Comparison of ENCODE assay signal across 19 cellular contexts in genomic region chr17:31511583-31511982, GRCh38.
DNase-seq lines count a peak whose midpoint lies in the region; ATAC-seq and TF ChIP-seq lines count a peak whose summit lies in the region.
"Had no signal": no experiment of that assay in that cellular context is flagged by ENCODE, and none has a peak within 500 bp of the region (broad histone marks: within the 10 kb centered on the region; RNA-seq: fewer than 3 reads in every experiment).

No MANE protein-coding gene starts in this region.

- H3K36me3 Mint-ChIP-seq in stimulated activated naive CD8-positive, alpha-beta T cell treated with anti-CD3 and anti-CD28 coated beads, Interleukin-15, Interleukin-2, amounts not matched to agents 100 ng/mL and 50 ng/mL, for 24 hours (ENCODE audit: low read depth) = no peaks in the 10 kb centered on the region
- peaks cover 0 to 3% (median 0%) of the 10 kb centered on the region in 5 donors for H3K36me3 Mint-ChIP-seq in naive thymus-derived CD4-positive, alpha-beta T cell
- H3K36me3 Mint-ChIP-seq: WTC11 had no signal

- peaks cover 49 to 53% of the 10 kb centered on the region in 2 donors for H3K4me1 ChIP-seq in naive thymus-derived CD4-positive, alpha-beta T cell (ENCODE audit: control insufficient read depth in 2 of 2, insufficient read depth in 2 of 2, low read length in 2 of 2)
- H3K4me1 ChIP-seq in Peyer's patch = peaks cover 0 to 33% (median 20%) of the 10 kb centered on the region in 4 donors

- TF ChIP-seq CTCF in Peyer's patch (IDR thresholded peaks at IDR 0.05) = no peak

- DNase-seq in stimulated activated naive CD8-positive, alpha-beta T cell treated with anti-CD3 and anti-CD28 coated beads, Interleukin-15, Interleukin-2, amounts not matched to agents 100 U/mL and 50 U/mL, for 24 hours = no peak
- DNase-seq in cerebellar cortex (ENCODE audit: low spot score) (peak; percentile 16), cerebellum (ENCODE audit: low spot score) (no peak), NCI-H1092 treated with DMSO at 0.1 percent for 48 hours (lab: John Stamatoyannopoulos, UW) (no peak), COLO829 (ENCODE audit: low spot score) (no peak), Peyer's patch (no peak)
- no peak for DNase-seq in naive thymus-derived CD4-positive, alpha-beta T cell
- DNase-seq: activated CD8-positive, alpha-beta memory T cell treated with anti-CD3 and anti-CD28 coated beads, Interleukin-2, amount 50 U/mL, for 48 hours; central memory CD4-positive, alpha-beta T cell; foreskin melanocyte; NCI-H1694; NCI-H446 treated with DMSO at 0.1 percent for 48 hours; retina had no signal

- H3K27me3 ChIP-seq in naive thymus-derived CD4-positive, alpha-beta T cell (ENCODE audit: control insufficient read depth in 2 of 2, insufficient read depth in 2 of 2, low read length in 2 of 2) = no peaks in the 10 kb centered on the region
- H3K27me3 ChIP-seq in Peyer's patch = no peaks in the 10 kb centered on the region
- H3K27me3 ChIP-seq: suprapubic skin had no signal

- peaks cover 77% of the 10 kb centered on the region for H3K4me1 Mint-ChIP-seq in stimulated activated naive CD8-positive, alpha-beta T cell treated with anti-CD3 and anti-CD28 coated beads, Interleukin-15, Interleukin-2, amounts not matched to agents 100 ng/mL and 50 ng/mL, for 24 hours (ENCODE audit: low read depth)
- peaks cover 46 to 87% (median 71%) of the 10 kb centered on the region in 7 donors for H3K4me1 Mint-ChIP-seq in naive thymus-derived CD4-positive, alpha-beta T cell

- H3K4me3 Mint-ChIP-seq in stimulated activated naive CD8-positive, alpha-beta T cell treated with anti-CD3 and anti-CD28 coated beads, Interleukin-15, Interleukin-2, amounts not matched to agents 100 ng/mL and 50 ng/mL, for 24 hours = no peak overlapping the region
- peak overlapping the region in 7 of 10 donors; percentile 42 to 92 (median 85) for H3K4me3 Mint-ChIP-seq in naive thymus-derived CD4-positive, alpha-beta T cell
- H3K4me3 Mint-ChIP-seq: nephron, WTC11 had no signal

- POLR2A ChIA-PET in naive thymus-derived CD4-positive, alpha-beta T cell (lab: Charles Lee) = interaction anchor here (6.7 kb wide), 1 partner anchor 20 kb away, joined by 176 read pairs; no protein-coding TSS in a partner anchor

- H3K27me3 Mint-ChIP-seq in stimulated activated naive CD8-positive, alpha-beta T cell treated with anti-CD3 and anti-CD28 coated beads, Interleukin-15, Interleukin-2, amounts not matched to agents 100 ng/mL and 50 ng/mL, for 24 hours = no peaks in the 10 kb centered on the region
- H3K27me3 Mint-ChIP-seq in naive thymus-derived CD4-positive, alpha-beta T cell = no peaks in the 10 kb centered on the region

- H3K36me3 ChIP-seq in naive thymus-derived CD4-positive, alpha-beta T cell (ENCODE audit: control insufficient read depth in 2 of 3, insufficient read depth in 3 of 3, low read length in 3 of 3) = no peaks in the 10 kb centered on the region
- no peaks in the 10 kb centered on the region for H3K36me3 ChIP-seq in Peyer's patch
- H3K36me3 ChIP-seq: suprapubic skin had no signal

- CTCF ChIA-PET in naive thymus-derived CD4-positive, alpha-beta T cell (lab: Charles Lee) = interaction anchor here (0.6 to 4.3 kb wide), 4 partner anchors 13 to 330 kb away, joined by 3 to 32 read pairs (median 4); no protein-coding TSS in a partner anchor

- H3K9me3 ChIP-seq in naive thymus-derived CD4-positive, alpha-beta T cell (ENCODE audit: control insufficient read depth in 2 of 3, low read length in 3 of 3) = no peaks in the 10 kb centered on the region
- no peaks in the 10 kb centered on the region for H3K9me3 ChIP-seq in Peyer's patch
- H3K9me3 ChIP-seq: suprapubic skin had no signal

- H3K27ac ChIP-seq in naive thymus-derived CD4-positive, alpha-beta T cell (ENCODE audit: low read depth, low read length) = peak overlapping the region; percentile 86
- H3K27ac ChIP-seq in Peyer's patch = no peak overlapping the region
- H3K27ac ChIP-seq: suprapubic skin had no signal

- H3K4me3 ChIP-seq in naive thymus-derived CD4-positive, alpha-beta T cell (ENCODE audit: low read length) = no peak overlapping the region
- no peak overlapping the region for H3K4me3 ChIP-seq in Peyer's patch
- H3K4me3 ChIP-seq: lung, suprapubic skin had no signal

- ATAC-seq in stimulated activated naive CD8-positive, alpha-beta T cell treated with anti-CD3 and anti-CD28 coated beads, Interleukin-15, Interleukin-2, amounts not matched to agents 100 U/mL and 50 U/mL, for 24 hours = no peak
- no peak for ATAC-seq in naive thymus-derived CD4-positive, alpha-beta T cell
- ATAC-seq: Right ventricle myocardium inferior, WTC11 had no signal

- H3K9me3 Mint-ChIP-seq in stimulated activated naive CD8-positive, alpha-beta T cell treated with anti-CD3 and anti-CD28 coated beads, Interleukin-15, Interleukin-2, amounts not matched to agents 100 ng/mL and 50 ng/mL, for 24 hours = no peaks in the 10 kb centered on the region
- H3K9me3 Mint-ChIP-seq in naive thymus-derived CD4-positive, alpha-beta T cell = no peaks in the 10 kb centered on the region
- H3K9me3 Mint-ChIP-seq: nephron, WTC11 had no signal

- no peak for TF ChIP-seq POLR2A in Peyer's patch (IDR thresholded peaks at IDR 0.05)

- intact Hi-C loops in naive thymus-derived CD4-positive, alpha-beta T cell (cut with micrococcal nuclease) = no loop called here

- peak overlapping the region; percentile 99 for H3K27ac Mint-ChIP-seq in stimulated activated naive CD8-positive, alpha-beta T cell treated with anti-CD3 and anti-CD28 coated beads, Interleukin-15, Interleukin-2, amounts not matched to agents 100 ng/mL and 50 ng/mL, for 24 hours
- H3K27ac Mint-ChIP-seq in naive thymus-derived CD4-positive, alpha-beta T cell = peak overlapping the region in 8 of 9 donors; percentile 94 to 100 (median 97)
- H3K27ac Mint-ChIP-seq: nephron had no signal
